21 cellular contexts compared by ENCODE assay signal in genomic region chr7:66865290-66865864, GRCh38. TPM values are rescaled to one million over a fixed set of nuclear protein-coding genes. Genes with fewer than 3 reads are reported as not detected.
DNase-seq lines count a peak whose midpoint lies in the region; ATAC-seq and TF ChIP-seq lines count a peak whose summit lies in the region.
"Had no signal": no experiment of that assay in that cellular context is flagged by ENCODE, and none has a peak within 500 bp of the region (broad histone marks: within the 10 kb centered on the region; RNA-seq: fewer than 3 reads in every experiment).

No MANE protein-coding gene starts in this region.

- POLR2A ChIA-PET in CD8-positive, alpha-beta T cell (lab: Charles Lee), result no interaction called here

- H3K27ac Mint-ChIP-seq in activated naive CD8-positive, alpha-beta T cell treated with anti-CD3 and anti-CD28 coated beads, Interleukin-2, amount 50 U/mL, for 24 hours, result peak overlapping the region; percentile 1
- H3K27ac Mint-ChIP-seq in activated naive CD8-positive, alpha-beta T cell treated with anti-CD3 and anti-CD28 coated beads for 36 hours, result no peak overlapping the region
- peak overlapping the region; percentile 20 for H3K27ac Mint-ChIP-seq in CD8-positive, alpha-beta T cell
- peak overlapping the region; percentile 43 for H3K27ac Mint-ChIP-seq in activated T-helper 17 cell treated with anti-CD3 and anti-CD28 coated beads, Interleukin-2, amount 50 U/mL, for 72 hours

- no peaks in the 10 kb centered on the region for H3K4me1 ChIP-seq in CD8-positive, alpha-beta T cell (ENCODE audit: insufficient read depth, low read length)
- H3K4me1 ChIP-seq: HAP-1 had no signal

- H3K27me3 ChIP-seq in CD8-positive, alpha-beta T cell (ENCODE audit: insufficient read depth, low read length), result no peaks in the 10 kb centered on the region

- H3K4me3 ChIP-seq in CD8-positive, alpha-beta T cell (ENCODE audit: low read depth, low read length), result no peak overlapping the region
- H3K4me3 ChIP-seq: GM12878, GM23248, HAP-1 had no signal

- CTCF ChIA-PET in CD8-positive, alpha-beta T cell (lab: Charles Lee), result no interaction called here

- peaks cover 4% of the 10 kb centered on the region for H3K36me3 Mint-ChIP-seq in activated naive CD8-positive, alpha-beta T cell treated with anti-CD3 and anti-CD28 coated beads, Interleukin-2, amount 50 U/mL, for 24 hours (ENCODE audit: low read depth)
- peaks cover 10% of the 10 kb centered on the region for H3K36me3 Mint-ChIP-seq in activated naive CD8-positive, alpha-beta T cell treated with anti-CD3 and anti-CD28 coated beads for 36 hours
- peaks cover 41% of the 10 kb centered on the region for H3K36me3 Mint-ChIP-seq in CD8-positive, alpha-beta T cell
- H3K36me3 Mint-ChIP-seq in activated T-helper 17 cell treated with anti-CD3 and anti-CD28 coated beads, Interleukin-2, amount 50 U/mL, for 72 hours (ENCODE audit: low read depth), result peaks cover 7% of the 10 kb centered on the region

- H3K27ac ChIP-seq in CD8-positive, alpha-beta T cell (ENCODE audit: low read depth, low read length), result no peak overlapping the region
- H3K27ac ChIP-seq: C4-2B, GM23248, HL-60 had no signal

- no peaks in the 10 kb centered on the region for H3K36me3 ChIP-seq in CD8-positive, alpha-beta T cell (ENCODE audit: insufficient read depth, low read length)

- no peak overlapping the region for H3K4me3 Mint-ChIP-seq in activated naive CD8-positive, alpha-beta T cell treated with anti-CD3 and anti-CD28 coated beads, Interleukin-2, amount 50 U/mL, for 24 hours
- H3K4me3 Mint-ChIP-seq in activated naive CD8-positive, alpha-beta T cell treated with anti-CD3 and anti-CD28 coated beads for 36 hours, result no peak overlapping the region
- H3K4me3 Mint-ChIP-seq in CD8-positive, alpha-beta T cell, result no peak overlapping the region
- H3K4me3 Mint-ChIP-seq in activated T-helper 17 cell treated with anti-CD3 and anti-CD28 coated beads, Interleukin-2, amount 50 U/mL, for 72 hours, result no peak overlapping the region
- H3K4me3 Mint-ChIP-seq: CD8-positive, alpha-beta memory T cell had no signal

- ATAC-seq in activated naive CD8-positive, alpha-beta T cell treated with anti-CD3 and anti-CD28 coated beads, Interleukin-2, amount 50 U/mL, for 24 hours, result no peak
- no peak for ATAC-seq in CD8-positive, alpha-beta T cell
- no peak for ATAC-seq in activated T-helper 17 cell treated with anti-CD3 and anti-CD28 coated beads, Interleukin-2, amount 50 U/mL, for 72 hours (replicated peaks)
- no peak for ATAC-seq in GM21576 (IDR thresholded peaks at IDR 0.05; ENCODE audit: unreplicated experiment)
- ATAC-seq: GM12878 had no signal

- intact Hi-C loops in CD8-positive, alpha-beta T cell (cut with DNase I, micrococcal nuclease), result no loop called here

- H3K27me3 Mint-ChIP-seq in activated naive CD8-positive, alpha-beta T cell treated with anti-CD3 and anti-CD28 coated beads, Interleukin-2, amount 50 U/mL, for 24 hours, result no peaks in the 10 kb centered on the region
- H3K27me3 Mint-ChIP-seq in activated naive CD8-positive, alpha-beta T cell treated with anti-CD3 and anti-CD28 coated beads for 36 hours, result no peaks in the 10 kb centered on the region
- H3K27me3 Mint-ChIP-seq in CD8-positive, alpha-beta T cell (ENCODE audit: low read depth), result no peaks in the 10 kb centered on the region
- no peaks in the 10 kb centered on the region for H3K27me3 Mint-ChIP-seq in activated T-helper 17 cell treated with anti-CD3 and anti-CD28 coated beads, Interleukin-2, amount 50 U/mL, for 72 hours
- H3K27me3 Mint-ChIP-seq: CD8-positive, alpha-beta memory T cell had no signal

- H3K9me3 ChIP-seq in CD8-positive, alpha-beta T cell (ENCODE audit: low read length), result no peaks in the 10 kb centered on the region
- H3K9me3 ChIP-seq: HAP-1 had no signal

- TF ChIP-seq CTCF in CD8-positive, alpha-beta T cell (IDR thresholded peaks at IDR 0.05), result no peak

- no peak for DNase-seq in activated naive CD8-positive, alpha-beta T cell treated with anti-CD3 and anti-CD28 coated beads, Interleukin-2, amount 50 U/mL, for 24 hours
- DNase-seq in activated naive CD8-positive, alpha-beta T cell treated with anti-CD3 and anti-CD28 coated beads for 36 hours, result no peak
- no peak for DNase-seq in CD8-positive, alpha-beta T cell
- DNase-seq in GM19240 (ENCODE audit: insufficient read length, low spot score), result no peak
- DNase-seq in activated effector memory CD4-positive, alpha-beta T cell treated with anti-CD3 and anti-CD28 coated beads, Interleukin-2, amount 50 U/mL, for 16 hours, result no peak
- DNase-seq: ACHN; CD8-positive, alpha-beta memory T cell; COR-L47; DMS 273 treated with DMSO at 0.1 percent for 48 hours; DMS53; DND-41; EL; GM23248; IMR-90; KBM-7 had no signal

- peaks cover 23% of the 10 kb centered on the region for H3K4me1 Mint-ChIP-seq in activated naive CD8-positive, alpha-beta T cell treated with anti-CD3 and anti-CD28 coated beads, Interleukin-2, amount 50 U/mL, for 24 hours
- peaks cover 14% of the 10 kb centered on the region for H3K4me1 Mint-ChIP-seq in activated naive CD8-positive, alpha-beta T cell treated with anti-CD3 and anti-CD28 coated beads for 36 hours
- H3K4me1 Mint-ChIP-seq in CD8-positive, alpha-beta T cell (ENCODE audit: low read depth), result peaks cover 7% of the 10 kb centered on the region
- peaks cover 7% of the 10 kb centered on the region for H3K4me1 Mint-ChIP-seq in activated T-helper 17 cell treated with anti-CD3 and anti-CD28 coated beads, Interleukin-2, amount 50 U/mL, for 72 hours

- no peaks in the 10 kb centered on the region for H3K9me3 Mint-ChIP-seq in activated naive CD8-positive, alpha-beta T cell treated with anti-CD3 and anti-CD28 coated beads, Interleukin-2, amount 50 U/mL, for 24 hours
- H3K9me3 Mint-ChIP-seq in activated naive CD8-positive, alpha-beta T cell treated with anti-CD3 and anti-CD28 coated beads for 36 hours, result no peaks in the 10 kb centered on the region
- no peaks in the 10 kb centered on the region for H3K9me3 Mint-ChIP-seq in CD8-positive, alpha-beta T cell
- H3K9me3 Mint-ChIP-seq in activated T-helper 17 cell treated with anti-CD3 and anti-CD28 coated beads, Interleukin-2, amount 50 U/mL, for 72 hours, result no peaks in the 10 kb centered on the region
- H3K9me3 Mint-ChIP-seq: CD8-positive, alpha-beta memory T cell had no signal

RNA-seq across cellular contexts. Expression of gene TMEM248, which starts 55.6 kb away (rescaled TPM):
- 10 to 100 TPM; 80.3 to 82.6 TPM for total RNA-seq in activated naive CD8-positive, alpha-beta T cell treated with anti-CD3 and anti-CD28 coated beads for 36 hours
- 10 to 100 TPM; 67.2 to 72.1 TPM for total RNA-seq in CD8-positive, alpha-beta T cell
- 10 to 100 TPM; 67.4 to 85.7 TPM for total RNA-seq in activated T-helper 17 cell treated with anti-CD3 and anti-CD28 coated beads, Interleukin-2, amount 50 U/mL, for 72 hours
